Comparison of ENCODE assay signal across 24 cellular contexts in the genomic region with DNA sequence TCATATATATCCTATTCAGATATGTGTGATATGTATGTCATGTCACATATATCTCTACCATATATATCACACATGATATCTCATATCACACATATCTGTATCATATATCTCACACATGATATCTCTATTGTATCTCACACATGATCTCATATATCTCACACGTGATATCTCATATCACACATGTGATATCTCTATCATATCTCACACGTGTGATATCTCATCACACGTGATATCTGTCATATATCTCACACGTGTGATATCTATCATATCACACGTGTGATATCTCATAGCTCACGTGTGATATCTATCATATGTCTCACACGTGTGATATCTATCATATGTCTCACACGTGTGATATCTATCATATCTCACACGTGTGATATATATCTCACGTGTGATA.
DNase-seq lines count a peak whose midpoint lies in the region; ATAC-seq, FAIRE-seq and TF ChIP-seq lines count a peak whose summit lies in the region.
"Had no signal": no experiment of that assay in that cellular context is flagged by ENCODE, and none has a peak within 500 bp of the region (broad histone marks: within the 10 kb centered on the region; RNA-seq: fewer than 3 reads in every experiment).

No MANE protein-coding gene starts in this region.

- TF ChIP-seq POLR2A in HepG2 (IDR thresholded peaks at IDR 0.05; ENCODE audit: insufficient read depth in 1 of 2, low read depth in 2 of 2, low read length in 2 of 2) = no peak
- no peak for TF ChIP-seq POLR2A in right lobe of liver (IDR thresholded peaks at IDR 0.05)

- 57% methylated on average over 10 of the region's 10 CpGs for WGBS in HepG2 (ENCODE audit: low lambda C conversion rate)
- WGBS in right lobe of liver (ENCODE audit: insufficient coverage, low coverage, low lambda C conversion rate, missing lambda C conversion rate) = 76% methylated on average over 10 of the region's 10 CpGs

- TF ChIP-seq RAD21 in HepG2 (CRISPR knock-in tag; IDR thresholded peaks at IDR 0.05) = no peak

- H3K9ac ChIP-seq in HepG2 (ENCODE audit: insufficient read depth, low read depth, low read length) = no peak overlapping the region
- H3K9ac ChIP-seq: BLaER1 had no signal

- H3K36me3 ChIP-seq in HepG2 (replicated peaks in 1 of 2; ENCODE audit: control insufficient read depth in 1 of 2, insufficient read depth in 2 of 2, low read length in 2 of 2) (no peaks in the 10 kb centered on the region), right lobe of liver (no peaks in the 10 kb centered on the region)
- H3K36me3 ChIP-seq: BE2C, BLaER1 had no signal

- H3K27ac Mint-ChIP-seq in activated CD4-positive, alpha-beta T cell treated with anti-CD3 and anti-CD28 coated beads, Interleukin-2, amount 10 ng/mL, durations not matched to agents 24 days and 14 days = no peak overlapping the region
- H3K27ac Mint-ChIP-seq: CD14-positive monocyte; CD4-positive, alpha-beta memory T cell; CD4-positive, CD25-positive, alpha-beta regulatory T cell; CD8-positive, alpha-beta memory T cell had no signal

- CTCF ChIA-PET in HepG2 (lab: Yijun Ruan, JAX; ENCODE audit: low intra/inter-chr PET ratio, low total read pairs) = no interaction called here

- H3K27me3 Mint-ChIP-seq in activated CD4-positive, alpha-beta T cell treated with anti-CD3 and anti-CD28 coated beads, Interleukin-2, amount 10 ng/mL, durations not matched to agents 24 days and 14 days = no peaks in the 10 kb centered on the region
- H3K27me3 Mint-ChIP-seq: CD4-positive, CD25-positive, alpha-beta regulatory T cell; CD8-positive, alpha-beta memory T cell had no signal

- TF ChIP-seq CTCF in HepG2 (CRISPR knock-in tag; IDR thresholded peaks at IDR 0.05) (no peak), right lobe of liver (IDR thresholded peaks at IDR 0.05) (no peak)

- H2AFZ ChIP-seq in HepG2 (ENCODE audit: low read length) = no peak overlapping the region

- H3K9me3 ChIP-seq in HepG2 (ENCODE audit: low read length) = peaks cover 12% of the 10 kb centered on the region
- no peaks in the 10 kb centered on the region for H3K9me3 ChIP-seq in right lobe of liver
- H3K9me3 ChIP-seq: BE2C, BLaER1 had no signal

- H3K27me3 ChIP-seq in HepG2 (ENCODE audit: control insufficient read depth in 1 of 2, insufficient read depth in 2 of 2, low read length in 2 of 2) (no peaks in the 10 kb centered on the region), right lobe of liver (no peaks in the 10 kb centered on the region)
- H3K27me3 ChIP-seq: BE2C, BLaER1 had no signal

- in situ Hi-C loops in HepG2 (cut with HindIII; ENCODE audit: extremely low pct_ligation_motif_present, low pct_unique_long_range_greater_than_20kb) = no loop called here

- DNase-seq in HepG2 (ENCODE audit: low spot score) (no peak), right lobe of liver (no peak), HTR-8/SVneo (ENCODE audit: insufficient read length, low spot score) (no peak)
- DNase-seq in activated CD4-positive, alpha-beta T cell treated with anti-CD3 and anti-CD28 coated beads, Interleukin-2, amount 10 ng/mL, durations not matched to agents 24 days and 14 days = no peak
- DNase-seq: ACHN; BE2C; C1 segment of cervical spinal cord; CD4-positive, alpha-beta memory T cell; CD4-positive, CD25-positive, alpha-beta regulatory T cell; CD8-positive, alpha-beta memory T cell; COR-L47; DMS 273 treated with DMSO at 0.1 percent for 48 hours; DMS153; DMS53; DMS79; DND-41; EL; GDM1 had no signal

- no peak overlapping the region for H3K4me3 Mint-ChIP-seq in activated CD4-positive, alpha-beta T cell treated with anti-CD3 and anti-CD28 coated beads, Interleukin-2, amount 10 ng/mL, durations not matched to agents 24 days and 14 days
- H3K4me3 Mint-ChIP-seq: CD14-positive monocyte; CD4-positive, alpha-beta memory T cell; CD4-positive, CD25-positive, alpha-beta regulatory T cell; CD8-positive, alpha-beta memory T cell had no signal

- no peaks in the 10 kb centered on the region for H3K36me3 Mint-ChIP-seq in activated CD4-positive, alpha-beta T cell treated with anti-CD3 and anti-CD28 coated beads, Interleukin-2, amount 10 ng/mL, durations not matched to agents 24 days and 14 days (ENCODE audit: low read depth)
- H3K36me3 Mint-ChIP-seq: CD14-positive monocyte; CD4-positive, alpha-beta memory T cell; CD4-positive, CD25-positive, alpha-beta regulatory T cell; CD8-positive, alpha-beta memory T cell had no signal

- no peaks in the 10 kb centered on the region for H3K4me1 Mint-ChIP-seq in activated CD4-positive, alpha-beta T cell treated with anti-CD3 and anti-CD28 coated beads, Interleukin-2, amount 10 ng/mL, durations not matched to agents 24 days and 14 days
- H3K4me1 Mint-ChIP-seq: CD14-positive monocyte; CD4-positive, alpha-beta memory T cell; CD4-positive, CD25-positive, alpha-beta regulatory T cell; CD8-positive, alpha-beta memory T cell had no signal

- intact Hi-C loops in HepG2 (cut with micrococcal nuclease; ENCODE audit: unreplicated experiment) (no loop called here), right lobe of liver (cut with DNase I) (no loop called here)
- intact Hi-C loops in activated CD4-positive, alpha-beta T cell treated with anti-CD3 and anti-CD28 coated beads, Interleukin-2, amount 10 ng/mL, durations not matched to agents 24 days and 14 days (cut with micrococcal nuclease) = no loop called here

- H3K79me2 ChIP-seq in HepG2 (ENCODE audit: insufficient read depth, low read length) = no peaks in the 10 kb centered on the region

- TF ChIP-seq EP300 in HepG2 (IDR thresholded peaks at IDR 0.05; ENCODE audit: low read depth in 2 of 2, low read length in 2 of 2) = no peak
- TF ChIP-seq EP300 in HepG2 (CRISPR knock-in tag; IDR thresholded peaks at IDR 0.05; ENCODE audit: borderline replicate concordance) = no peak

- H3K4me3 ChIP-seq in HepG2 (replicated peaks in 1 of 3; ENCODE audit: insufficient read depth in 1 of 3, low read depth in 2 of 3, low read length in 3 of 3) = no peak overlapping the region
- no peak overlapping the region for H3K4me3 ChIP-seq in right lobe of liver
- H3K4me3 ChIP-seq: BLaER1, GM12878 had no signal

- no peaks in the 10 kb centered on the region for H3K4me1 ChIP-seq in HepG2 (ENCODE audit: insufficient read depth, low read length)
- no peaks in the 10 kb centered on the region for H3K4me1 ChIP-seq in right lobe of liver
- H3K4me1 ChIP-seq: BE2C, BLaER1 had no signal

- H3K27ac ChIP-seq in HepG2 (ENCODE audit: extremely low read length, insufficient read depth, low read length) (no peak overlapping the region), right lobe of liver (no peak overlapping the region)
- H3K27ac ChIP-seq: 22Rv1, BLaER1 had no signal

- FAIRE-seq in HepG2 (lab: Jason Lieb, UNC) (no peak), HTR-8/SVneo (lab: Jason Lieb, UNC) (peak; percentile 60)
- FAIRE-seq: GM12878, GM19239 had no signal

- H3K4me2 ChIP-seq in HepG2 (ENCODE audit: low read depth, low read length) = no peak overlapping the region
- H3K4me2 ChIP-seq: BLaER1 had no signal

- POLR2A ChIA-PET in HepG2 (lab: Yijun Ruan, JAX) = no interaction called here

- BruUV-seq in HepG2 (replicated peaks; lab: Mats Ljungman, UMichigan) = no TSS peak

- ATAC-seq in HepG2 (no peak), right lobe of liver (no peak), GM21723 (IDR thresholded peaks at IDR 0.05; ENCODE audit: unreplicated experiment) (no peak)
- ATAC-seq: GM12878 had no signal

- peaks cover 3% of the 10 kb centered on the region for H3K9me3 Mint-ChIP-seq in activated CD4-positive, alpha-beta T cell treated with anti-CD3 and anti-CD28 coated beads, Interleukin-2, amount 10 ng/mL, durations not matched to agents 24 days and 14 days

- no peaks in the 10 kb centered on the region for H4K20me1 ChIP-seq in HepG2 (ENCODE audit: insufficient read depth, low read length)
- H4K20me1 ChIP-seq: BLaER1 had no signal

TF ChIP-seq in HepG2, 621 proteins besides CTCF, POLR2A, EP300 and RAD21:
- TF ChIP-seq ARID2 (CRISPR knock-in tag; IDR thresholded peaks at IDR 0.05; ENCODE audit: borderline replicate concordance) = no peak
- TF ChIP-seq, protein P1, sequence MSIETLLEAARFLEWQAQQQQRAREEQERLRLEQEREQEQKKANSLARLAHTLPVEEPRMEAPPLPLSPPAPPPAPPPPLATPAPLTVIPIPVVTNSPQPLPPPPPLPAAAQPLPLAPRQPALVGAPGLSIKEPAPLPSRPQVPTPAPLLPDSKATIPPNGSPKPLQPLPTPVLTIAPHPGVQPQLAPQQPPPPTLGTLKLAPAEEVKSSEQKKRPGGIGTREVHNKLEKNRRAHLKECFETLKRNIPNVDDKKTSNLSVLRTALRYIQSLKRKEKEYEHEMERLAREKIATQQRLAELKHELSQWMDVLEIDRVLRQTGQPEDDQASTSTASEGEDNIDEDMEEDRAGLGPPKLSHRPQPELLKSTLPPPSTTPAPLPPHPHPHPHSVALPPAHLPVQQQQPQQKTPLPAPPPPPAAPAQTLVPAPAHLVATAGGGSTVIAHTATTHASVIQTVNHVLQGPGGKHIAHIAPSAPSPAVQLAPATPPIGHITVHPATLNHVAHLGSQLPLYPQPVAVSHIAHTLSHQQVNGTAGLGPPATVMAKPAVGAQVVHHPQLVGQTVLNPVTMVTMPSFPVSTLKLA (IDR thresholded peaks at IDR 0.05) = peak; percentile 96
